ENCODE assay signal across 13 cellular contexts in the genomic region with DNA sequence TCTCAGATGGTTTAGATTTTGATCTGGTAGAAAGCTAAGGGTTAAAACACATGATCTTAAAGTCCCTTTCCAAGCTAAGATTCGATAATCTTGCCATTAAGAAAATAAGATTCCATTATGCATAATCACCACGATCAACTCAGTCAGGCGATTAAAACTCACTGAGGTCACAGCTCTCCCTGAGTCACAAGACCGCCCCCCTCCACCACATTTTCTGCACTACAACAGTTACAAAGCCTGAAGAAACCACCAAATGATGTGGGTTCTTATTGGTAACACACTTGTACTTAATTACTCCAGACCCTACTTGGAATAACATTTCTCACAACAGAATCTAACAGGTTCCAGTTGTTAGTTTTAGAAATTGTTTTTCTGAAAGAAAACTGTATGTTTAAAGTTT.
DNase-seq lines count a peak whose midpoint lies in the region; ATAC-seq and TF ChIP-seq lines count a peak whose summit lies in the region.
"Had no signal": no experiment of that assay in that cellular context is flagged by ENCODE, and none has a peak within 500 bp of the region (broad histone marks: within the 10 kb centered on the region; RNA-seq: fewer than 3 reads in every experiment).

No MANE protein-coding gene starts in this region.

- H3K27me3 ChIP-seq in CD8-positive, alpha-beta T cell (ENCODE audit: insufficient read depth, low read length) = no peaks in the 10 kb centered on the region
- H3K27me3 ChIP-seq in ovary = no peaks in the 10 kb centered on the region
- H3K27me3 ChIP-seq: right atrium auricular region, SJCRH30 had no signal

- H3K27me3 Mint-ChIP-seq in CD8-positive, alpha-beta T cell (ENCODE audit: low read depth) = no peaks in the 10 kb centered on the region

- no peaks in the 10 kb centered on the region for H3K9me3 Mint-ChIP-seq in CD8-positive, alpha-beta T cell

- ATAC-seq in CD8-positive, alpha-beta T cell = peak; percentile 76
- ATAC-seq in omental fat pad (ENCODE audit: low FRiP score) (no peak), HG02852 (IDR thresholded peaks at IDR 0.05; ENCODE audit: unreplicated experiment) (no peak)

- no peaks in the 10 kb centered on the region for H3K36me3 ChIP-seq in CD8-positive, alpha-beta T cell (ENCODE audit: insufficient read depth, low read length)
- H3K36me3 ChIP-seq in ovary = no peaks in the 10 kb centered on the region
- H3K36me3 ChIP-seq: right atrium auricular region, SJCRH30 had no signal

- peaks cover 27% of the 10 kb centered on the region for H3K4me1 ChIP-seq in CD8-positive, alpha-beta T cell (ENCODE audit: insufficient read depth, low read length)
- H3K4me1 ChIP-seq in ovary (ENCODE audit: insufficient read depth) = no peaks in the 10 kb centered on the region
- H3K4me1 ChIP-seq: right atrium auricular region, SJCRH30 had no signal

- 66 to 72% (median 72%) methylated on average over 4 of the region's 4 CpGs for WGBS in ovary, 3 donors

- no peak for TF ChIP-seq CTCF in CD8-positive, alpha-beta T cell (IDR thresholded peaks at IDR 0.05)
- no peak for TF ChIP-seq CTCF in ovary (IDR thresholded peaks at IDR 0.05)
- no peak for TF ChIP-seq CTCF in omental fat pad (IDR thresholded peaks at IDR 0.05)

- CTCF ChIA-PET in CD8-positive, alpha-beta T cell (lab: Charles Lee) = interaction anchor here (1.9 kb wide), 1 partner anchor 16 kb away, joined by 4 read pairs; no protein-coding TSS in a partner anchor

- POLR2A ChIA-PET in CD8-positive, alpha-beta T cell (lab: Charles Lee) = interaction anchor here (0.9 to 1.5 kb wide), 4 partner anchors 10 to 77 kb away, joined by 3 to 4 read pairs (median 3); no protein-coding TSS in a partner anchor

- no peak overlapping the region for H3K27ac ChIP-seq in CD8-positive, alpha-beta T cell (ENCODE audit: low read depth, low read length)
- no peak overlapping the region for H3K27ac ChIP-seq in ovary
- H3K27ac ChIP-seq: right atrium auricular region, SJCRH30 had no signal

- H3K9me3 ChIP-seq in CD8-positive, alpha-beta T cell (ENCODE audit: low read length) = no peaks in the 10 kb centered on the region
- H3K9me3 ChIP-seq in ovary = no peaks in the 10 kb centered on the region

- H3K4me1 Mint-ChIP-seq in CD8-positive, alpha-beta T cell (ENCODE audit: low read depth) = peaks cover 42% of the 10 kb centered on the region

- TF ChIP-seq EP300 in ovary (IDR thresholded peaks at IDR 0.05) = no peak

- no peak for TF ChIP-seq POLR2A in ovary (IDR thresholded peaks at IDR 0.05)

- no peak overlapping the region for H3K4me3 ChIP-seq in CD8-positive, alpha-beta T cell (ENCODE audit: low read depth, low read length)
- no peak overlapping the region for H3K4me3 ChIP-seq in ovary
- H3K4me3 ChIP-seq: right atrium auricular region, SJCRH30 had no signal

- DNase-seq in CD8-positive, alpha-beta T cell = peak in 4 of 7 experiments; percentile 44 to 60 (median 49)
- DNase-seq in HT1080 (ENCODE audit: low read depth) = peak; percentile 13
- peak; percentile 73 for DNase-seq in astrocyte of the hippocampus (ENCODE audit: low read depth, low spot score)
- peak; percentile 41 for DNase-seq in non-pigmented ciliary epithelial cell (ENCODE audit: low read depth)
- DNase-seq in ovary = no peak
- no peak for DNase-seq in omental fat pad (ENCODE audit: low spot score)
- DNase-seq in NCI-H526 (lab: John Stamatoyannopoulos, UW) = no peak
- DNase-seq: CD4-positive, CD25-positive, alpha-beta regulatory T cell; cerebellar nuclear complex; NCI-H524 treated with DMSO at 0.1 percent for 48 hours; SJCRH30 had no signal

- no peak overlapping the region for H3K27ac Mint-ChIP-seq in CD8-positive, alpha-beta T cell

- intact Hi-C loops in CD8-positive, alpha-beta T cell (cut with DNase I, micrococcal nuclease) = loop anchor here in 1 of 2 experiments (5.0 kb wide), 1 partner anchor 43 kb away; no protein-coding TSS in a partner anchor
- intact Hi-C loops in ovary (cut with DNase I) = no loop called here

- H3K36me3 Mint-ChIP-seq in CD8-positive, alpha-beta T cell = no peaks in the 10 kb centered on the region
- H3K36me3 Mint-ChIP-seq: CD4-positive, CD25-positive, alpha-beta regulatory T cell had no signal

- peak overlapping the region; percentile 22 for H3K4me3 Mint-ChIP-seq in CD8-positive, alpha-beta T cell
- H3K4me3 Mint-ChIP-seq: CD4-positive, CD25-positive, alpha-beta regulatory T cell had no signal

Comparison
In these comparisons a context has a peak if more than half of its experiments do, and no peak if none do; other contexts are left out.
1. DNase-seq: peak in CD8-positive, alpha-beta T cell (4 of 7), HT1080 (single experiment), astrocyte of the hippocampus (single experiment) and non-pigmented ciliary epithelial cell (single experiment); none in ovary (0 of 5), omental fat pad (single experiment) and NCI-H526 (0 of 2).